ENCODE assay signal across 9 cellular contexts in the genomic region with DNA sequence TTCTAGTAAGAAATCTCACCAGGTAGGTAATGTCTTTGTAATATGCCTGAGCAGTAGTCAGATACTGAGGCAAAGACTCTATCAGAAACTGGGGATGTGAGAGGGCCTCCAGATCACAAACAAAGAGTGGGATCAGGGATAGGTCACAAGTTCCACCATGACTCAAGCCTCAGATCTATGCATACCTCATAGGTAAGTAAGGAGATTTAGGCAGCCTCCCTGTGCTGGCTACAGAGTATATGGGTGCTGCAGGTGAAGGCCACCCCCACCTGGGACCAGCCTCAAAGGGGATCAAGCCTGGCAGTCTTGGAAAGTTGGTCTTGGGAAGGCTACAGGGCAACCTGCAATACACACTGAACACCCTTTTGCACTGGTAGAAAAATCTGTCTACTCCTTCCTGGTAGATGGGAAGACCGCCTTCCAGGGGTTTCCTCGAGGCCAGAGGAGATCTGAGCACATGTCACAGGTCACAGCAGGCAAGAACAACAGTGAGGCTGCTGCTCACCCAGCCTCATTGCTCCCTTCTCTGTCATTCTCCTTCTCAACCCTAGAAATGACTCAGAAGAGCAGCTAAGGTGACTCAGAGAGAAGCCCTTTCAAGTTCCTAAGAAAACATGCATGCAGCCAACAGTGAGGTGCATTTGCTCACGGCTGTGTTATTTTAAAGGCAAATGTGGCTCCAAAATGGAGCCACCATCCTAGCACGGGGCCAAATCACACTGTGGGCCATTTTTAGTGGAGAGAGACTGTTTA.
A peak's percentile ranks its signal among the peaks of the same experiment; 100 is the strongest.
DNase-seq lines count a peak whose midpoint lies in the region; ATAC-seq and TF ChIP-seq lines count a peak whose summit lies in the region.
"Had no signal": no experiment of that assay in that cellular context is flagged by ENCODE, and none has a peak within 500 bp of the region (broad histone marks: within the 10 kb centered on the region; RNA-seq: fewer than 3 reads in every experiment).

No MANE protein-coding gene starts in this region.

- peak; percentile 31 for DNase-seq in stimulated activated CD4-positive, alpha-beta T cell treated with anti-CD3 and anti-CD28 coated beads, Interleukin-1b, Interleukin-23, amount 100 ng/mL, for 48 hours
- DNase-seq in stimulated activated CD4-positive, alpha-beta T cell treated with anti-CD3 and anti-CD28 coated beads, Interleukin-4, amount 100 ng/mL, for 1 hour: no peak
- peak; percentile 95 for DNase-seq in M059J (ENCODE audit: low read depth)
- peak; percentile 94 for DNase-seq in fibroblast of mammary gland (ENCODE audit: low read depth)
- DNase-seq in anterior cingulate cortex (lab: John Stamatoyannopoulos, UW): no peak
- DNase-seq: heart left ventricle had no signal

- no peak for ATAC-seq in HG02763 (IDR thresholded peaks at IDR 0.05; ENCODE audit: unreplicated experiment)
- ATAC-seq in GM21447 (IDR thresholded peaks at IDR 0.05; ENCODE audit: unreplicated experiment): no peak
- ATAC-seq in HG02623 (IDR thresholded peaks at IDR 0.05; ENCODE audit: unreplicated experiment): no peak

- no peak for TF ChIP-seq CTCF in fibroblast of mammary gland (conservative IDR thresholded peaks at IDR 0.05; ENCODE audit: control insufficient read depth, insufficient read depth, low read depth, low read length)

- no peak overlapping the region for H3K4me3 ChIP-seq in fibroblast of mammary gland (ENCODE audit: control insufficient read depth, low read depth, low read length)
- H3K4me3 ChIP-seq: heart left ventricle had no signal

Comparison
In these comparisons a context has a peak if more than half of its experiments do, and no peak if none do; other contexts are left out.
1. DNase-seq: peak in stimulated activated CD4-positive, alpha-beta T cell treated with anti-CD3 and anti-CD28 coated beads, Interleukin-1b, Interleukin-23, amount 100 ng/mL, for 48 hours (single experiment), M059J (single experiment) and fibroblast of mammary gland (single experiment); none in stimulated activated CD4-positive, alpha-beta T cell treated with anti-CD3 and anti-CD28 coated beads, Interleukin-4, amount 100 ng/mL, for 1 hour (single experiment) and anterior cingulate cortex (0 of 58).